8 cellular contexts compared by ENCODE assay signal in the genomic region with DNA sequence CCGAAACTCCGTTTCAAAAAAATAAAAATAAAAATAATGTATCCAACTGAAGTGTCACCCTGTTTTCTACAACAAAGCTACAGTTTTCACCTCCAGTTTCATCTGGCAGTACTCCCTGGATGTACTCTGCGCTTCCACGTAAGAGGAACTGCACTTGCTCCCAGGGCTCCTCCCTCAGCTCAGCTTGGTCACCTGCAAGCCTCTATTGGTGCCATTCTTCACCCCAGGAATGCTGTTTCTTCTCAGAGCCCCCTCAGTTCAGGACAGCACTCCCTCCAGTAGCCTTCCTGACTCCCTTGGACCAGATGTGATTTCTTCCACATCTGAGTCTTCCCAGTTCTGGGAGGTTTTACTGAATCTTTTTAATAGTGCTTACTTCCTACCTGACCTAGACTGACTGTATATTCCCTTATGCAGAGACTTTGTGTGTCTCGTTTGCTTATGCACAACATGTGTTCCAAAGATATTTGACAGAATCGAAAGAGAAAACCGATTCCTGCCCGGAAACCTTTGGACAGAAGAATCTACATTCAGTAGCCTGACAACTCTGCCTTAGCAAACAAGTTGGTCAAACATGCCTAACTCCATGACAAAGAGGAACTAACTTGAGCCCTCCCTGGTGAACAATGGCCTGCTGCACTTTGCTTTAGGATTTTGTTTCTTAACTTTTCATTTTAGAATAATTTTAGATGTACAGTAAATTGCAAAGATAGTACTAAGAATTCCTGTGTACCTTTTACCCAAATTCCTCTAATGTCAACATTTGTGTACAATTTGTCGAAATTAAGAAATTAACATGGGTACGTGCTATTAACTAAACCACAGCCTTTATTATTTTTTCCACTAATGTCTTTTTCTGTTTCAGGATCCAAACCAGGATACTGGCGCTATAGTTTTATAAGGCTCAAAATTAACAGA. TPM values are rescaled to one million over a fixed set of nuclear protein-coding genes. Genes with fewer than 3 reads are reported as not detected.
DNase-seq lines count a peak whose midpoint lies in the region; ATAC-seq and TF ChIP-seq lines count a peak whose summit lies in the region.

No MANE protein-coding gene starts in this region.

- H3K27ac ChIP-seq in SJSA1 (no peak overlapping the region), psoas muscle (peak overlapping the region; percentile 83)

- ATAC-seq in psoas muscle (no peak), HG02938 (IDR thresholded peaks at IDR 0.05; ENCODE audit: unreplicated experiment) (no peak)

- peak overlapping the region; percentile 66 for H3K27ac Mint-ChIP-seq in activated CD4-positive, alpha-beta T cell treated with anti-CD3 and anti-CD28 coated beads, Interleukin-2, amount 10 ng/mL, durations not matched to agents 24 days and 14 days

- no peaks in the 10 kb centered on the region for H3K36me3 ChIP-seq in SJSA1
- no peaks in the 10 kb centered on the region for H3K36me3 ChIP-seq in psoas muscle (ENCODE audit: insufficient read depth in 1 of 2, low read depth in 1 of 2)

- H3K9me3 Mint-ChIP-seq in activated CD4-positive, alpha-beta T cell treated with anti-CD3 and anti-CD28 coated beads, Interleukin-2, amount 10 ng/mL, durations not matched to agents 24 days and 14 days = peaks cover 4% of the 10 kb centered on the region

- H3K9me3 ChIP-seq in SJSA1 (replicated peaks) = no peaks in the 10 kb centered on the region
- no peaks in the 10 kb centered on the region for H3K9me3 ChIP-seq in psoas muscle

- intact Hi-C loops in activated CD4-positive, alpha-beta T cell treated with anti-CD3 and anti-CD28 coated beads, Interleukin-2, amount 10 ng/mL, durations not matched to agents 24 days and 14 days (cut with micrococcal nuclease) = loop anchor here (1.0 kb wide), 3 partner anchors 38 to 238 kb away; a partner anchor contains a TSS
- intact Hi-C loops in psoas muscle (cut with DNase I) = loop anchor here in 1 of 2 donors (10.0 kb wide), 1 partner anchor 237 kb away; a partner anchor contains a TSS

- peaks cover 17% of the 10 kb centered on the region for H3K4me1 Mint-ChIP-seq in activated CD4-positive, alpha-beta T cell treated with anti-CD3 and anti-CD28 coated beads, Interleukin-2, amount 10 ng/mL, durations not matched to agents 24 days and 14 days

- no peaks in the 10 kb centered on the region for H3K27me3 Mint-ChIP-seq in activated CD4-positive, alpha-beta T cell treated with anti-CD3 and anti-CD28 coated beads, Interleukin-2, amount 10 ng/mL, durations not matched to agents 24 days and 14 days

- H3K4me1 ChIP-seq in SJSA1 (replicated peaks) = peaks cover 16% of the 10 kb centered on the region
- H3K4me1 ChIP-seq in psoas muscle = peaks cover 9% of the 10 kb centered on the region

- DNase-seq in activated CD4-positive, alpha-beta T cell treated with anti-CD3 and anti-CD28 coated beads, Interleukin-2, amount 10 ng/mL, durations not matched to agents 24 days and 14 days = peak; percentile 61
- no peak for DNase-seq in activated CD4-positive, alpha-beta T cell treated with anti-CD3 and anti-CD28 coated beads for 48 hours
- no peak for DNase-seq in SJSA1 (ENCODE audit: low read depth in 1 of 2, low spot score in 2 of 2)
- DNase-seq in fibroblast of mammary gland (ENCODE audit: low read depth) = no peak
- no peak for DNase-seq in psoas muscle
- DNase-seq in AG08395 (ENCODE audit: low spot score) = no peak
- no peak for DNase-seq in UCSD-AML1 (lab: John Stamatoyannopoulos, UW; ENCODE audit: unreplicated experiment)

- 49 to 56% (median 52%) methylated on average over 11 of the region's 11 CpGs for WGBS in psoas muscle, 3 donors

- H3K27me3 ChIP-seq in SJSA1 (replicated peaks) (no peaks in the 10 kb centered on the region), psoas muscle (ENCODE audit: insufficient read depth in 3 of 3, low read length in 2 of 3) (no peaks in the 10 kb centered on the region)

- H3K36me3 Mint-ChIP-seq in activated CD4-positive, alpha-beta T cell treated with anti-CD3 and anti-CD28 coated beads, Interleukin-2, amount 10 ng/mL, durations not matched to agents 24 days and 14 days (ENCODE audit: low read depth) = peaks cover 5% of the 10 kb centered on the region

- TF ChIP-seq CTCF in fibroblast of mammary gland (conservative IDR thresholded peaks at IDR 0.05; ENCODE audit: control insufficient read depth, insufficient read depth, low read depth, low read length) = no peak
- TF ChIP-seq CTCF in psoas muscle (IDR thresholded peaks at IDR 0.05) = no peak

- H3K4me3 ChIP-seq in SJSA1 (peak overlapping the region; percentile 53), fibroblast of mammary gland (ENCODE audit: control insufficient read depth, low read depth, low read length) (peak overlapping the region; percentile 84), psoas muscle (peak overlapping the region; percentile 89)

- peak overlapping the region; percentile 90 for H3K4me3 Mint-ChIP-seq in activated CD4-positive, alpha-beta T cell treated with anti-CD3 and anti-CD28 coated beads, Interleukin-2, amount 10 ng/mL, durations not matched to agents 24 days and 14 days

RNA-seq across cellular contexts. Expression of a gene that starts 0.8 kb away (rescaled TPM):
- 11.1 and 11.7 TPM in 2 replicates for total RNA-seq in activated CD4-positive, alpha-beta T cell treated with anti-CD3 and anti-CD28 coated beads, Interleukin-2, amount 10 ng/mL, durations not matched to agents 24 days and 14 days
- 2.4 and 4.4 TPM in 2 replicates for total RNA-seq in SJSA1 (2014; rRNA removed; shearing (Covaris generic))
- 1 to 10 TPM; 1.7 to 3.6 (median 1.9) TPM for total RNA-seq in psoas muscle
- polyA plus RNA-seq in psoas muscle = 1 to 10 TPM; 1.1 to 2.6 (median 2.6) TPM

RNA-seq across cellular contexts. Expression of a gene that starts 37.5 kb away (rescaled TPM):
- total RNA-seq in activated CD4-positive, alpha-beta T cell treated with anti-CD3 and anti-CD28 coated beads, Interleukin-2, amount 10 ng/mL, durations not matched to agents 24 days and 14 days = 66.7 and 67.0 TPM in 2 replicates
- 65.2 and 65.3 TPM in 2 replicates for total RNA-seq in SJSA1 (2014; rRNA removed; shearing (Covaris generic))
- 10 to 100 TPM; 23.5 to 59.9 (median 52.8) TPM for total RNA-seq in psoas muscle
- 100 to 1,000 TPM in 1 of 3 donors, 10 to 100 TPM in 2; 70.7 to 116 (median 96.0) TPM for polyA plus RNA-seq in psoas muscle

RNA-seq across cellular contexts. Expression of a gene that starts 37.5 kb away (rescaled TPM):
- 63.0 and 65.0 TPM in 2 replicates for total RNA-seq in activated CD4-positive, alpha-beta T cell treated with anti-CD3 and anti-CD28 coated beads, Interleukin-2, amount 10 ng/mL, durations not matched to agents 24 days and 14 days
- total RNA-seq in SJSA1 (2014; rRNA removed; shearing (Covaris generic)) = 114 and 118 TPM in 2 replicates
- 10 to 100 TPM; 38.8 to 61.2 (median 47.4) TPM for total RNA-seq in psoas muscle
- polyA plus RNA-seq in psoas muscle = 10 to 100 TPM; 53.3 to 92.9 (median 66.6) TPM

RNA-seq across cellular contexts. Expression of a gene that starts 37.8 kb away (rescaled TPM):
- total RNA-seq in activated CD4-positive, alpha-beta T cell treated with anti-CD3 and anti-CD28 coated beads, Interleukin-2, amount 10 ng/mL, durations not matched to agents 24 days and 14 days = 22.7 and 26.8 TPM in 2 replicates
- 27.3 and 30.0 TPM in 2 replicates for total RNA-seq in SJSA1 (2014; rRNA removed; shearing (Covaris generic))
- total RNA-seq in psoas muscle = 10 to 100 TPM; 11.9 to 19.2 (median 13.5) TPM
- 10 to 100 TPM in 1 of 3 donors, 1 to 10 TPM in 2; 6.8 to 15.1 (median 9.6) TPM for polyA plus RNA-seq in psoas muscle
